Comparison of ENCODE assay signal across 13 cellular contexts in genomic region chr17:52410781-52411180, GRCh38.
"Had no signal": no experiment of that assay in that cellular context is flagged by ENCODE, and none has a peak within 500 bp of the region (broad histone marks: within the 10 kb centered on the region; RNA-seq: fewer than 3 reads in every experiment).

No MANE protein-coding gene starts in this region.

- H3K27ac ChIP-seq: coronary artery, gastrocnemius medialis, heart right ventricle, pancreas, testis had no signal

- DNase-seq: activated CD4-positive, alpha-beta T cell treated with anti-CD3 and anti-CD28 coated beads for 48 hours; activated CD8-positive, alpha-beta T cell treated with anti-CD3 and anti-CD28 coated beads, Interleukin-2, amount 10 ng/mL, durations not matched to agents 7 days and 5 days; activated naive CD4-positive, alpha-beta T cell treated with Interleukin-2 at 50 U/mL for 16 hours; central memory CD4-positive, alpha-beta T cell; effector CD8-positive, alpha-beta T cell; gastrocnemius medialis; heart right ventricle; kidney; pancreas; stimulated activated CD4-positive, alpha-beta T cell treated with anti-CD3 and anti-CD28 coated beads, Interleukin-4, amount 100 ng/mL, for 24 hours; testis had no signal

- H3K27me3 ChIP-seq: gastrocnemius medialis, heart right ventricle, pancreas, testis had no signal

- H3K36me3 ChIP-seq: gastrocnemius medialis, heart right ventricle, pancreas had no signal

- H3K4me1 ChIP-seq: heart right ventricle, pancreas, testis had no signal

- H3K4me3 ChIP-seq: coronary artery, gastrocnemius medialis, heart right ventricle, pancreas, testis had no signal

- FAIRE-seq: kidney, pancreas had no signal

- H3K9me3 ChIP-seq: gastrocnemius medialis, pancreas, testis had no signal

- ATAC-seq: activated CD8-positive, alpha-beta T cell treated with anti-CD3 and anti-CD28 coated beads, Interleukin-2, amount 10 ng/mL, durations not matched to agents 7 days and 5 days; gastrocnemius medialis; heart right ventricle; pancreas; WTC11 had no signal
